16 cellular contexts compared by ENCODE assay signal in genomic region chr1:215119719-215120118, GRCh38. TPM values are rescaled to one million over a fixed set of nuclear protein-coding genes. Genes with fewer than 3 reads are reported as not detected.
"Had no signal": no experiment of that assay in that cellular context is flagged by ENCODE, and none has a peak within 500 bp of the region (broad histone marks: within the 10 kb centered on the region; RNA-seq: fewer than 3 reads in every experiment).

No MANE protein-coding gene starts in this region.

- H3K27me3 ChIP-seq: ovary, stomach, tibial artery, uterus had no signal

- H3K9me3 Mint-ChIP-seq: activated CD4-positive, alpha-beta memory T cell treated with anti-CD3 and anti-CD28 coated beads, Interleukin-2, amount 10 ng/mL, durations not matched to agents 7 days and 5 days; activated naive CD8-positive, alpha-beta T cell treated with anti-CD3 and anti-CD28 coated beads, Interleukin-2, amount 50 U/mL, for 24 hours; activated T-helper 1 cell treated with anti-CD3 and anti-CD28 coated beads, Interleukin-12 subunit alpha, Interleukin-12 subunit beta, Interleukin-2, Interleukin-4 antibody, amounts not matched to agents 30 ng/mL and 10 ng/mL and 1 ng/mL, durations not matched to agents 14 hours and 24 hours and 36 hours; brain; neural crest cell had no signal

- H3K27me3 Mint-ChIP-seq: activated CD4-positive, alpha-beta memory T cell treated with anti-CD3 and anti-CD28 coated beads, Interleukin-2, amount 10 ng/mL, durations not matched to agents 7 days and 5 days; activated naive CD8-positive, alpha-beta T cell treated with anti-CD3 and anti-CD28 coated beads, Interleukin-2, amount 50 U/mL, for 24 hours; brain had no signal

- H3K9me3 ChIP-seq: ovary, stomach, tibial artery, uterus had no signal

- ATAC-seq: activated naive CD8-positive, alpha-beta T cell treated with anti-CD3 and anti-CD28 coated beads, Interleukin-2, amount 50 U/mL, for 24 hours had no signal

- H3K27ac Mint-ChIP-seq: activated CD4-positive, alpha-beta memory T cell treated with anti-CD3 and anti-CD28 coated beads, Interleukin-2, amount 10 ng/mL, durations not matched to agents 7 days and 5 days; activated naive CD8-positive, alpha-beta T cell treated with anti-CD3 and anti-CD28 coated beads, Interleukin-2, amount 50 U/mL, for 24 hours; activated T-helper 1 cell treated with anti-CD3 and anti-CD28 coated beads, Interleukin-12 subunit alpha, Interleukin-12 subunit beta, Interleukin-2, Interleukin-4 antibody, amounts not matched to agents 30 ng/mL and 10 ng/mL and 1 ng/mL, durations not matched to agents 14 hours and 24 hours and 36 hours; brain had no signal

- H3K36me3 Mint-ChIP-seq: brain had no signal

- H3K4me1 ChIP-seq: tibial artery, uterus had no signal

- H3K36me3 ChIP-seq: ovary, stomach, tibial artery, uterus had no signal

- H3K4me3 Mint-ChIP-seq: activated CD4-positive, alpha-beta memory T cell treated with anti-CD3 and anti-CD28 coated beads, Interleukin-2, amount 10 ng/mL, durations not matched to agents 7 days and 5 days; activated naive CD8-positive, alpha-beta T cell treated with anti-CD3 and anti-CD28 coated beads, Interleukin-2, amount 50 U/mL, for 24 hours; activated T-helper 1 cell treated with anti-CD3 and anti-CD28 coated beads, Interleukin-12 subunit alpha, Interleukin-12 subunit beta, Interleukin-2, Interleukin-4 antibody, amounts not matched to agents 30 ng/mL and 10 ng/mL and 1 ng/mL, durations not matched to agents 14 hours and 24 hours and 36 hours; brain; neural crest cell had no signal

- DNase-seq: activated CD4-positive, alpha-beta memory T cell treated with anti-CD3 and anti-CD28 coated beads, Interleukin-2, amount 10 ng/mL, durations not matched to agents 7 days and 5 days; activated CD4-positive, alpha-beta T cell treated with anti-CD3 and anti-CD28 coated beads for 1 hour; activated CD8-positive, alpha-beta memory T cell treated with anti-CD3 and anti-CD28 coated beads, Interleukin-2, amount 50 U/mL, for 48 hours; activated naive CD4-positive, alpha-beta T cell; activated naive CD8-positive, alpha-beta T cell treated with anti-CD3 and anti-CD28 coated beads, Interleukin-2, amount 50 U/mL, for 24 hours; hippocampal formation; ovary; stimulated activated CD4-positive, alpha-beta T cell treated with anti-CD3 and anti-CD28 coated beads, Interleukin-15, amount 100 ng/mL, for 24 hours; stimulated activated CD4-positive, alpha-beta T cell treated with anti-CD3 and anti-CD28 coated beads, Interleukin-4, amount 100 ng/mL, for 24 hours; stomach; SW 1271; tibial artery; uterus had no signal

- H3K27ac ChIP-seq: ovary, stomach, tibial artery, uterus had no signal

- H3K4me1 Mint-ChIP-seq: activated CD4-positive, alpha-beta memory T cell treated with anti-CD3 and anti-CD28 coated beads, Interleukin-2, amount 10 ng/mL, durations not matched to agents 7 days and 5 days; activated naive CD8-positive, alpha-beta T cell treated with anti-CD3 and anti-CD28 coated beads, Interleukin-2, amount 50 U/mL, for 24 hours; neural crest cell had no signal

- H3K4me3 ChIP-seq: ovary, stomach, tibial artery, uterus had no signal

RNA-seq across cellular contexts. Expression of gene KCNK2, which starts 37.2 kb away (rescaled TPM):
- total RNA-seq: activated CD4-positive, alpha-beta memory T cell treated with anti-CD3 and anti-CD28 coated beads, Interleukin-2, amount 10 ng/mL, durations not matched to agents 7 days and 5 days; activated T-helper 1 cell treated with anti-CD3 and anti-CD28 coated beads, Interleukin-12 subunit alpha, Interleukin-12 subunit beta, Interleukin-2, Interleukin-4 antibody, amounts not matched to agents 30 ng/mL and 10 ng/mL and 1 ng/mL, durations not matched to agents 14 hours and 24 hours and 36 hours had no signal
